Comparison of ENCODE assay signal across 8 cellular contexts in the genomic region with DNA sequence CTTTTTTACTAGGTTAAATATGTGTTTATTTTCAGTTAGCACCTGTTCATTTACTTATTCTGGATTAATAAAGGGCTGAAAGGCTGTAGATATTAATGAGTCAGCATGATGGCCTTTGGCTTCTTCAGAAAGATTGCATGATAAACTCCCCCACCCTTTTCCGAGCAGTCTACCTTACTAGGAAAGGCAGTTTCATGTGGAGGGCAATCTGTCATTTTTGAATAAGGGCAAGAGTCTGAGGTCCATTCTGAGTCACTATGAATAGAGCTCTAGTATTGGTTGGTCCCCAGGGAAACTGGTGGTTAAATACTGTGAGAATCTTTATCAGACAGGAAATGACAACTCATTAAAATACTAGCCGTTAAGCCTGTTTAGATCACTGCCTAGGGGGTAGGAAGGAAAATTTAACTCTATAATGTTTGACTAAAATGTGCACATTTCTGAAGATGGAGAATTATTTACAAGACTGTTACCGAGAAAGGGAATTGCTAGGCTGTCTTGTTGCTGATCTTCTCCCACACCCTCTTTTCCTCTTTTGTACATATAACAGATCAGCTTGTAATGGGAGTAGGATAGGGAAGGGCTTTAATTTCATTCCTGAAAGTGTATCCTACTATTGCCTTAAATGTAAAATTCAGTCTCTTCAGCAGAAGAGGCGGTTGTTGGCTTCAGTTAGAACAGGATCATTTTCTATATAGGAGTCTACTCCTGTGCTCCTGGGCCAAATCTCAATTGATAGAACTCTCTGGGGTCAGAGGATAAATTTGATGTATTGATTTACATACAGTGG.
DNase-seq lines count a peak whose midpoint lies in the region; ATAC-seq, FAIRE-seq and TF ChIP-seq lines count a peak whose summit lies in the region.

No MANE protein-coding gene starts in this region.

- peak; percentile 48; the same call in 1 of the 2 replicates for TF ChIP-seq POLR2A in GM12892 (IDR thresholded peaks at IDR 0.05; ENCODE audit: low read depth, low read length)
- TF ChIP-seq POLR2A in erythroblast (IDR thresholded peaks at IDR 0.05; ENCODE audit: low read length), result peak; percentile 75

- FAIRE-seq in GM12892 (lab: Jason Lieb, UNC), result peak; percentile 91

- no peak for TF ChIP-seq CTCF in AG04449 (IDR thresholded peaks at IDR 0.05; ENCODE audit: insufficient read depth, low read length, missing control alignments)
- no peak for TF ChIP-seq CTCF in osteocyte (IDR thresholded peaks at IDR 0.05)

- H3K4me3 ChIP-seq in AG04449 (ENCODE audit: low read depth, low read length), result peak overlapping the region; percentile 37

- CTCF ChIA-PET in AG04449 (lab: Yijun Ruan, JAX), result interaction anchor here (1.1 to 2.3 kb wide), 3 partner anchors 76 to 82 kb away, joined by 4 to 8 read pairs (median 4); no protein-coding TSS in a partner anchor
- CTCF ChIA-PET in T-cell (lab: Charles Lee), result interaction anchor here (0.5 to 2.5 kb wide), 5 partner anchors 8 to 82 kb away, joined by 3 to 12 read pairs (median 4); no protein-coding TSS in a partner anchor

- no peaks in the 10 kb centered on the region for H3K9me3 Mint-ChIP-seq in T-cell
- H3K9me3 Mint-ChIP-seq in osteocyte (ENCODE audit: unreplicated experiment), result no peaks in the 10 kb centered on the region

- POLR2A ChIA-PET in AG04449 (lab: Yijun Ruan, JAX), result interaction anchor here (1.0 to 5.3 kb wide), 6 partner anchors 11 to 75 kb away, joined by 3 to 98 read pairs (median 8); no protein-coding TSS in a partner anchor
- POLR2A ChIA-PET in T-cell (lab: Charles Lee), result interaction anchor here in 1 of 2 donors (2.7 kb wide), 1 partner anchor 8 kb away, joined by 22 read pairs; no protein-coding TSS in a partner anchor

- ATAC-seq in HG02759 (IDR thresholded peaks at IDR 0.05; ENCODE audit: unreplicated experiment) (peak; percentile 74), T-cell (replicated peaks in 1 of 4) (peak; percentile 70 to 78 (median 74))

- H3K27me3 Mint-ChIP-seq in T-cell (no peaks in the 10 kb centered on the region), osteocyte (ENCODE audit: unreplicated experiment) (no peaks in the 10 kb centered on the region)

- peak; percentile 98 for DNase-seq in AG04449 (ENCODE audit: low read depth, low spot score)
- no peak for DNase-seq in GM12892 (ENCODE audit: insufficient read length)
- peak; percentile 63 for DNase-seq in NCI-H1092 (lab: John Stamatoyannopoulos, UW)
- peak in 1 of 34 experiments; percentile 29 for DNase-seq in T-cell
- peak; percentile 84 to 88 for DNase-seq in erythroblast (lab: John Stamatoyannopoulos, UW)
- no peak for DNase-seq in osteocyte (ENCODE audit: extremely low spot score, unreplicated experiment)
- DNase-seq in midbrain (lab: John Stamatoyannopoulos, UW), result no peak

- peaks cover 3% of the 10 kb centered on the region for H3K36me3 Mint-ChIP-seq in T-cell
- H3K36me3 Mint-ChIP-seq in osteocyte (ENCODE audit: unreplicated experiment), result peaks cover 1% of the 10 kb centered on the region

- H3K4me1 Mint-ChIP-seq in T-cell (peaks cover 42 to 79% (median 69%) of the 10 kb centered on the region in 3 donors), osteocyte (ENCODE audit: unreplicated experiment) (peaks cover 76% of the 10 kb centered on the region)

- peak overlapping the region; percentile 91 to 94 for H3K27ac Mint-ChIP-seq in T-cell
- H3K27ac Mint-ChIP-seq in osteocyte (ENCODE audit: unreplicated experiment), result peak overlapping the region; percentile 88

- H3K4me3 Mint-ChIP-seq in T-cell (peak overlapping the region; percentile 39 to 60 (median 56)), osteocyte (ENCODE audit: unreplicated experiment) (peak overlapping the region; percentile 59)

Comparison
In these comparisons a context has a peak if more than half of its experiments do, and no peak if none do; other contexts are left out.
1. DNase-seq: peak in AG04449 (single experiment), NCI-H1092 (single experiment) and erythroblast (2 of 2); none in GM12892 (single experiment), osteocyte (single experiment) and midbrain (single experiment).